In the genomic region with DNA sequence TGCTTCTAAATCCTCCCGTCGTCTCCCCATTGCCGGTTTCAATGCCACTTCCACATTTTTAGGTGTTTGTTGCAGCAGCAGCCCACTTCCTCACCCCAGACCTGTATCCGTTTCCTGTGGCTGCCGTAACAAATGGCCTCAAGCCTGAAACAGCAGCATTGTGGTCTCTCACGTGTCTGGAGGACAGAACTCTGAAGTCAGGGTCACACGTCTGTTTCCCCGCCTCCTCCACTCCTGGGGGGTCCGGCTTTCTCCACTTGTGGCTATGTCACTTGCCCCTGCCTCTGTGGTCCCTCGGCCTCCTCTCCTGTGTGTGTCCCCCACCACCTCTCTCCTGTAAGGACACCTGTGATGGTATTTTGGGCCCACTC, we compare ENCODE assay signal across 1 cellular context.
TF ChIP-seq lines count a peak whose summit lies in the region.

No MANE protein-coding gene starts in this region.

TF ChIP-seq in SK-N-SH, 30 proteins besides CTCF, POLR2A, EP300 and RAD21 (continued from another document):
- TF ChIP-seq NRF1 (IDR thresholded peaks at IDR 0.05; ENCODE audit: low read depth, low read length) (no peak), FOXM1 (IDR thresholded peaks at IDR 0.05; ENCODE audit: low read depth) (no peak), RCOR1 (IDR thresholded peaks at IDR 0.05; ENCODE audit: low read length) (no peak), GATA2 (CRISPR knock-in tag; IDR thresholded peaks at IDR 0.05) (no peak), GABPA (IDR thresholded peaks at IDR 0.05; ENCODE audit: low read depth) (no peak), JUND (IDR thresholded peaks at IDR 0.05) (no peak)
